19 cellular contexts compared by ENCODE assay signal in genomic region chr6:110615723-110616122, GRCh38.
DNase-seq lines count a peak whose midpoint lies in the region; ATAC-seq and TF ChIP-seq lines count a peak whose summit lies in the region.
"Had no signal": no experiment of that assay in that cellular context is flagged by ENCODE, and none has a peak within 500 bp of the region (broad histone marks: within the 10 kb centered on the region; RNA-seq: fewer than 3 reads in every experiment).

No MANE protein-coding gene starts in this region.

- intact Hi-C loops in heart right ventricle (cut with DNase I), result no loop called here
- intact Hi-C loops in left ventricle myocardium superior (cut with micrococcal nuclease), result no loop called here
- intact Hi-C loops in mucosa of descending colon (cut with DNase I, micrococcal nuclease), result no loop called here
- intact Hi-C loops in natural killer cell (cut with micrococcal nuclease), result no loop called here

- DNase-seq in heart right ventricle (no peak), left ventricle myocardium superior (no peak), endothelial cell (ENCODE audit: low spot score) (no peak), mucosa of descending colon (no peak), DMS79 (lab: John Stamatoyannopoulos, UW) (no peak), natural killer cell (no peak)
- DNase-seq: GOT3, HCEC 1CT, IMR-90, KG1, MG63, NCI-H2029, NCI-H446 treated with DMSO at 0.1 percent for 48 hours, NCI-H526, SHP77 treated with DMSO at 0.1 percent for 48 hours had no signal

- H3K27me3 Mint-ChIP-seq in endothelial cell (ENCODE audit: unreplicated experiment) (no peaks in the 10 kb centered on the region), natural killer cell (ENCODE audit: low read depth in 2 of 2) (no peaks in the 10 kb centered on the region)

- peaks cover 67% of the 10 kb centered on the region for H3K4me1 Mint-ChIP-seq in endothelial cell (ENCODE audit: unreplicated experiment)
- H3K4me1 Mint-ChIP-seq in natural killer cell, result peaks cover 8 to 11% of the 10 kb centered on the region in 2 donors

- H3K27ac ChIP-seq in heart right ventricle, result peak overlapping the region in 5 of 10 donors; percentile 17 to 50 (median 30)
- peak overlapping the region; percentile 58 for H3K27ac ChIP-seq in angular gyrus (ENCODE audit: low read depth, low read length)
- H3K27ac ChIP-seq in temporal lobe (ENCODE audit: low read depth, low read length), result peak overlapping the region; percentile 87
- H3K27ac ChIP-seq: SK-N-MC had no signal

- no peaks in the 10 kb centered on the region for H3K9me3 ChIP-seq in heart right ventricle
- no peaks in the 10 kb centered on the region for H3K9me3 ChIP-seq in mucosa of descending colon
- H3K9me3 ChIP-seq: MG63 had no signal

- H3K4me1 ChIP-seq in heart right ventricle, result peaks cover 0 to 30% (median 18%) of the 10 kb centered on the region in 9 donors
- peaks cover 15% of the 10 kb centered on the region for H3K4me1 ChIP-seq in mucosa of descending colon (ENCODE audit: low read depth)

- H3K9me3 Mint-ChIP-seq in endothelial cell (ENCODE audit: unreplicated experiment) (no peaks in the 10 kb centered on the region), natural killer cell (no peaks in the 10 kb centered on the region)

- H3K27ac Mint-ChIP-seq in endothelial cell (ENCODE audit: unreplicated experiment) (peak overlapping the region; percentile 75), natural killer cell (no peak overlapping the region)

- 74 to 77% methylated on average over 1 of the region's 1 CpG for WGBS in heart right ventricle, 2 donors

- H3K36me3 Mint-ChIP-seq in endothelial cell (ENCODE audit: low read depth, unreplicated experiment) (peaks cover 7% of the 10 kb centered on the region), natural killer cell (peaks cover 17% of the 10 kb centered on the region)

- H3K4me3 Mint-ChIP-seq in endothelial cell (ENCODE audit: unreplicated experiment), result no peak overlapping the region
- H3K4me3 Mint-ChIP-seq in natural killer cell, result no peak overlapping the region

- H3K4me3 ChIP-seq in heart right ventricle (no peak overlapping the region), mucosa of descending colon (no peak overlapping the region)
- H3K4me3 ChIP-seq: MG63, SK-N-MC had no signal

- H3K36me3 ChIP-seq in heart right ventricle (peaks cover 0 to 66% (median 5%) of the 10 kb centered on the region in 9 donors), mucosa of descending colon (ENCODE audit: low read depth) (no peaks in the 10 kb centered on the region)
- H3K36me3 ChIP-seq: MG63 had no signal

- TF ChIP-seq CTCF in heart right ventricle (IDR thresholded peaks at IDR 0.05) (no peak), endothelial cell (IDR thresholded peaks at IDR 0.05; ENCODE audit: unreplicated experiment) (no peak), mucosa of descending colon (IDR thresholded peaks at IDR 0.05) (no peak), natural killer cell (IDR thresholded peaks at IDR 0.05) (no peak)

- H3K27me3 ChIP-seq in heart right ventricle, result no peaks in the 10 kb centered on the region
- H3K27me3 ChIP-seq: MG63 had no signal

- ATAC-seq in heart right ventricle, result peak in 5 of 8 donors; percentile 42 to 68 (median 52)
- ATAC-seq in left ventricle myocardium superior, result no peak
- ATAC-seq in mucosa of descending colon, result no peak
- ATAC-seq in natural killer cell, result no peak
- ATAC-seq: Panc1 had no signal

Comparison
In these comparisons a context has a peak if more than half of its experiments do, and no peak if none do; other contexts are left out.
1. ATAC-seq: peak in heart right ventricle (5 of 8); none in left ventricle myocardium superior (single experiment), mucosa of descending colon (single experiment) and natural killer cell (0 of 3).